9 cellular contexts compared by ENCODE assay signal in the genomic region with DNA sequence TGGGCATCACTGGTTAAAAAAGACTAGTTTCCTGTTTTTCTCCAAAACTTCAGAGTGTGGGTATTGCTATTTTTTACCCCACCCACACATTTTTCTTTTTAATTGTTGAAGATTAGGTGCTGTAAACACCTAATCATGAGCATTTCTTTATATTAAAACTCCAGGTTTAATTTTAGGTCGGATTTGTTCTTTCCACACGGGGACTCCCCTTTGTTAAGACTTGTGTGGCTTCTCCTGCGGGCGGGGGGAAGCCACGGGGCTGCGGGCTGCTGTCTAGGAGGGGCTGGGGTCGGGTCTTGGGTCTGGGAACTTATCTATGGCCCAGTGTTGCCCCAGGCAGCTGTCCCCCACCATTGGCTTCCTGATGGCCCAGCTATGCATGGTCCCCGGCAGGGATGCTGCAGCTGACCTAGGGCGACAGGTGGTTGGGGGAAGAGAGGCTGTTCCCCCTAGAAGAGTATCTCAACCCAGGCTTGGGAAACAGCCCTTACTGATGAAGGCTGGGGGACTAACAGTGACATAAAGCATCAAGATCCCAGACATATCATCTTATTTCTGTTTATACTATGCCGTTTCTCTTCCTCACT.
A peak's percentile ranks its signal among the peaks of the same experiment; 100 is the strongest.
DNase-seq lines count a peak whose midpoint lies in the region; ATAC-seq and TF ChIP-seq lines count a peak whose summit lies in the region.
"Had no signal": no experiment of that assay in that cellular context is flagged by ENCODE, and none has a peak within 500 bp of the region (broad histone marks: within the 10 kb centered on the region; RNA-seq: fewer than 3 reads in every experiment).

No MANE protein-coding gene starts in this region.

- TF ChIP-seq CTCF in WTC11 (IDR thresholded peaks at IDR 0.05) (no peak), nephron progenitor cell (IDR thresholded peaks at IDR 0.05) (no peak)

- H3K9me3 Mint-ChIP-seq in WTC11 (peaks cover 10% of the 10 kb centered on the region), nephron progenitor cell (no peaks in the 10 kb centered on the region)

- H3K4me3 Mint-ChIP-seq in WTC11 = no peak overlapping the region
- H3K4me3 Mint-ChIP-seq in nephron progenitor cell = no peak overlapping the region

- H3K27ac Mint-ChIP-seq in WTC11 (peak overlapping the region; percentile 66), nephron progenitor cell (peak overlapping the region; percentile 84)

- no peaks in the 10 kb centered on the region for H3K27me3 Mint-ChIP-seq in WTC11 (ENCODE audit: low read depth)
- H3K27me3 Mint-ChIP-seq in nephron progenitor cell (ENCODE audit: low read depth, poor library complexity) = peaks cover 3% of the 10 kb centered on the region

- CTCF ChIA-PET in WTC11 (lab: Charles Lee) = interaction anchor here (0.6 kb wide), 1 partner anchor 379 kb away, joined by 3 read pairs; no protein-coding TSS in a partner anchor

- POLR2A ChIA-PET in WTC11 (lab: Charles Lee) = no interaction called here

- ATAC-seq in GM18867 (IDR thresholded peaks at IDR 0.05; ENCODE audit: unreplicated experiment) = peak; percentile 7
- ATAC-seq in HG02763 (IDR thresholded peaks at IDR 0.05; ENCODE audit: unreplicated experiment) = peak; percentile 12
- ATAC-seq in WTC11 = peak; percentile 60
- no peak for ATAC-seq in HG03457 (IDR thresholded peaks at IDR 0.05; ENCODE audit: unreplicated experiment)
- ATAC-seq: mucosa of descending colon had no signal

- H3K4me1 Mint-ChIP-seq in WTC11 (peaks cover 62% of the 10 kb centered on the region), nephron progenitor cell (peaks cover 58% of the 10 kb centered on the region)

- DNase-seq in WTC11 (ENCODE audit: low spot score) (peak; percentile 22), nephron progenitor cell (no peak), occipital lobe (lab: John Stamatoyannopoulos, UW) (no peak), NOMO-1 (lab: John Stamatoyannopoulos, UW; ENCODE audit: unreplicated experiment in 2 of 2) (no peak), COLO829 (ENCODE audit: low spot score) (no peak)

- peaks cover 15% of the 10 kb centered on the region for H3K36me3 Mint-ChIP-seq in WTC11
- peaks cover 10% of the 10 kb centered on the region for H3K36me3 Mint-ChIP-seq in nephron progenitor cell (ENCODE audit: low read depth)

TF ChIP-seq in WTC11, 78 proteins besides CTCF, POLR2A, EP300 and RAD21:
- TF ChIP-seq ELF4 (CRISPR knock-in tag; IDR thresholded peaks at IDR 0.05; ENCODE audit: low read depth) = no peak
- TF ChIP-seq NR3C1 (CRISPR knock-in tag; conservative IDR thresholded peaks at IDR 0.05; ENCODE audit: low read depth) = no peak
- TF ChIP-seq, protein P1, sequence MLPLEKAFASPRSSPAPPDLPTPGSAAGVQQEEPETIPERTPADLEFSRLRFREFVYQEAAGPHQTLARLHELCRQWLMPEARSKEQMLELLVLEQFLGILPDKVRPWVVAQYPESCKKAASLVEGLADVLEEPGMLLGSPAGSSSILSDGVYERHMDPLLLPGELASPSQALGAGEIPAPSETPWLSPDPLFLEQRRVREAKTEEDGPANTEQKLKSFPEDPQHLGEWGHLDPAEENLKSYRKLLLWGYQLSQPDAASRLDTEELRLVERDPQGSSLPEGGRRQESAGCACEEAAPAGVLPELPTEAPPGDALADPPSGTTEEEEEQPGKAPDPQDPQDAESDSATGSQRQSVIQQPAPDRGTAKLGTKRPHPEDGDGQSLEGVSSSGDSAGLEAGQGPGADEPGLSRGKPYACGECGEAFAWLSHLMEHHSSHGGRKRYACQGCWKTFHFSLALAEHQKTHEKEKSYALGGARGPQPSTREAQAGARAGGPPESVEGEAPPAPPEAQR (CRISPR knock-in tag; IDR thresholded peaks at IDR 0.05) = no peak
- TF ChIP-seq, protein P2, sequence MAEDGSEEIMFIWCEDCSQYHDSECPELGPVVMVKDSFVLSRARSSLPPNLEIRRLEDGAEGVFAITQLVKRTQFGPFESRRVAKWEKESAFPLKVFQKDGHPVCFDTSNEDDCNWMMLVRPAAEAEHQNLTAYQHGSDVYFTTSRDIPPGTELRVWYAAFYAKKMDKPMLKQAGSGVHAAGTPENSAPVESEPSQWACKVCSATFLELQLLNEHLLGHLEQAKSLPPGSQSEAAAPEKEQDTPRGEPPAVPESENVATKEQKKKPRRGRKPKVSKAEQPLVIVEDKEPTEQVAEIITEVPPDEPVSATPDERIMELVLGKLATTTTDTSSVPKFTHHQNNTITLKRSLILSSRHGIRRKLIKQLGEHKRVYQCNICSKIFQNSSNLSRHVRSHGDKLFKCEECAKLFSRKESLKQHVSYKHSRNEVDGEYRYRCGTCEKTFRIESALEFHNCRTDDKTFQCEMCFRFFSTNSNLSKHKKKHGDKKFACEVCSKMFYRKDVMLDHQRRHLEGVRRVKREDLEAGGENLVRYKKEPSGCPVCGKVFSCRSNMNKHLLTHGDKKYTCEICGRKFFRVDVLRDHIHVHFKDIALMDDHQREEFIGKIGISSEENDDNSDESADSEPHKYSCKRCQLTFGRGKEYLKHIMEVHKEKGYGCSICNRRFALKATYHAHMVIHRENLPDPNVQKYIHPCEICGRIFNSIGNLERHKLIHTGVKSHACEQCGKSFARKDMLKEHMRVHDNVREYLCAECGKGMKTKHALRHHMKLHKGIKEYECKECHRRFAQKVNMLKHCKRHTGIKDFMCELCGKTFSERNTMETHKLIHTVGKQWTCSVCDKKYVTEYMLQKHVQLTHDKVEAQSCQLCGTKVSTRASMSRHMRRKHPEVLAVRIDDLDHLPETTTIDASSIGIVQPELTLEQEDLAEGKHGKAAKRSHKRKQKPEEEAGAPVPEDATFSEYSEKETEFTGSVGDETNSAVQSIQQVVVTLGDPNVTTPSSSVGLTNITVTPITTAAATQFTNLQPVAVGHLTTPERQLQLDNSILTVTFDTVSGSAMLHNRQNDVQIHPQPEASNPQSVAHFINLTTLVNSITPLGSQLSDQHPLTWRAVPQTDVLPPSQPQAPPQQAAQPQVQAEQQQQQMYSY (CRISPR knock-in tag; IDR thresholded peaks at IDR 0.05) = no peak
- TF ChIP-seq, protein P3, sequence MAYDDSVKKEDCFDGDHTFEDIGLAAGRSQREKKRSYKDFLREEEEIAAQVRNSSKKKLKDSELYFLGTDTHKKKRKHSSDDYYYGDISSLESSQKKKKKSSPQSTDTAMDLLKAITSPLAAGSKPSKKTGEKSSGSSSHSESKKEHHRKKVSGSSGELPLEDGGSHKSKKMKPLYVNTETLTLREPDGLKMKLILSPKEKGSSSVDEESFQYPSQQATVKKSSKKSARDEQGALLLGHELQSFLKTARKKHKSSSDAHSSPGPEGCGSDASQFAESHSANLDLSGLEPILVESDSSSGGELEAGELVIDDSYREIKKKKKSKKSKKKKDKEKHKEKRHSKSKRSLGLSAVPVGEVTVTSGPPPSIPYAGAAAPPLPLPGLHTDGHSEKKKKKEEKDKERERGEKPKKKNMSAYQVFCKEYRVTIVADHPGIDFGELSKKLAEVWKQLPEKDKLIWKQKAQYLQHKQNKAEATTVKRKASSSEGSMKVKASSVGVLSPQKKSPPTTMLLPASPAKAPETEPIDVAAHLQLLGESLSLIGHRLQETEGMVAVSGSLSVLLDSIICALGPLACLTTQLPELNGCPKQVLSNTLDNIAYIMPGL (CRISPR knock-in tag; IDR thresholded peaks at IDR 0.05) = no peak
- no peak for TF ChIP-seq OVOL2 (CRISPR knock-in tag; IDR thresholded peaks at IDR 0.05; ENCODE audit: borderline replicate concordance)
- TF ChIP-seq CBFB (CRISPR knock-in tag; IDR thresholded peaks at IDR 0.05; ENCODE audit: low read depth) = no peak
- TF ChIP-seq, protein P4, sequence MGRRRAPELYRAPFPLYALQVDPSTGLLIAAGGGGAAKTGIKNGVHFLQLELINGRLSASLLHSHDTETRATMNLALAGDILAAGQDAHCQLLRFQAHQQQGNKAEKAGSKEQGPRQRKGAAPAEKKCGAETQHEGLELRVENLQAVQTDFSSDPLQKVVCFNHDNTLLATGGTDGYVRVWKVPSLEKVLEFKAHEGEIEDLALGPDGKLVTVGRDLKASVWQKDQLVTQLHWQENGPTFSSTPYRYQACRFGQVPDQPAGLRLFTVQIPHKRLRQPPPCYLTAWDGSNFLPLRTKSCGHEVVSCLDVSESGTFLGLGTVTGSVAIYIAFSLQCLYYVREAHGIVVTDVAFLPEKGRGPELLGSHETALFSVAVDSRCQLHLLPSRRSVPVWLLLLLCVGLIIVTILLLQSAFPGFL (CRISPR knock-in tag; IDR thresholded peaks at IDR 0.05; ENCODE audit: borderline replicate concordance) = no peak
- TF ChIP-seq, protein P5, sequence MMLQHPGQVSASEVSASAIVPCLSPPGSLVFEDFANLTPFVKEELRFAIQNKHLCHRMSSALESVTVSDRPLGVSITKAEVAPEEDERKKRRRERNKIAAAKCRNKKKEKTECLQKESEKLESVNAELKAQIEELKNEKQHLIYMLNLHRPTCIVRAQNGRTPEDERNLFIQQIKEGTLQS (CRISPR knock-in tag; conservative IDR thresholded peaks at IDR 0.05) = no peak
